ENCODE assay signal across 8 cellular contexts in genomic region chr7:142581341-142581740, GRCh38.
DNase-seq lines count a peak whose midpoint lies in the region; ATAC-seq and TF ChIP-seq lines count a peak whose summit lies in the region.

No MANE protein-coding gene starts in this region.

- no peaks in the 10 kb centered on the region for H3F3A ChIP-seq in Loucy (ENCODE audit: low read depth)

- no peak overlapping the region for H2BK15ac ChIP-seq in H9 (ENCODE audit: low read depth, low read length)

- no peaks in the 10 kb centered on the region for H3K9me3 Mint-ChIP-seq in endothelial cell (ENCODE audit: unreplicated experiment)
- H3K9me3 Mint-ChIP-seq in H9, result no peaks in the 10 kb centered on the region; a peak in 1 of 5 replicates

- H3K4ac ChIP-seq in H9 (ENCODE audit: low read depth, low read length), result no peak overlapping the region

- H2BK12ac ChIP-seq in H9 (ENCODE audit: insufficient read length, low read depth, low read length), result no peak overlapping the region

- no peak overlapping the region for H3K23ac ChIP-seq in H9 (ENCODE audit: insufficient read length, low read depth, low read length)

- H3K4me3 ChIP-seq in Loucy (ENCODE audit: low read length, poor library complexity, severe bottlenecking) (peak overlapping the region; percentile 18), cardiac fibroblast (replicated peaks in 1 of 2; ENCODE audit: low read depth in 2 of 2, low read length in 2 of 2) (no peak overlapping the region), HAP-1 (no peak overlapping the region)

- no peak overlapping the region for H4K5ac ChIP-seq in H9 (ENCODE audit: insufficient read length, low read depth, low read length)

- H3K27me3 Mint-ChIP-seq in endothelial cell (ENCODE audit: unreplicated experiment), result peaks cover 2% of the 10 kb centered on the region
- H3K27me3 Mint-ChIP-seq in H9 (ENCODE audit: low read depth), result peaks cover 2% of the 10 kb centered on the region; the same call in 1 of the 2 replicates

- H3K4me2 ChIP-seq in Loucy (ENCODE audit: low read depth, low read length, poor library complexity, severe bottlenecking) (peak overlapping the region; percentile 48), H9 (ENCODE audit: insufficient read depth, insufficient read length, low read length) (no peak overlapping the region)

- no peak overlapping the region for H2BK5ac ChIP-seq in H9 (ENCODE audit: insufficient read length, low read length)

- DNase-seq in GM13977 (ENCODE audit: low spot score) (peak; percentile 17), cardiac fibroblast (ENCODE audit: low read depth in 2 of 2) (peak; percentile 41 to 43), HAP-1 (ENCODE audit: low spot score in 2 of 2) (no peak), endothelial cell (ENCODE audit: low spot score) (no peak), DMS53 treated with DMSO at 0.1 percent for 48 hours (lab: John Stamatoyannopoulos, UW; ENCODE audit: unreplicated experiment) (no peak), H9 (no peak)

- H2BK20ac ChIP-seq in H9 (ENCODE audit: low read depth, low read length, poor library complexity, severe bottlenecking), result no peak overlapping the region

- no peak for TF ChIP-seq CTCF in GM13977 (IDR thresholded peaks at IDR 0.05; ENCODE audit: extremely low read depth, insufficient read depth, missing control alignments)
- TF ChIP-seq CTCF in Loucy (conservative IDR thresholded peaks at IDR 0.05; ENCODE audit: low read length), result no peak
- no peak for TF ChIP-seq CTCF in cardiac fibroblast (IDR thresholded peaks at IDR 0.05; ENCODE audit: low read depth, low read length)
- no peak for TF ChIP-seq CTCF in endothelial cell (IDR thresholded peaks at IDR 0.05; ENCODE audit: unreplicated experiment)
- TF ChIP-seq CTCF in H9 (conservative IDR thresholded peaks at IDR 0.05), result no peak

- in situ Hi-C loops in GM13977 (cut with MboI; ENCODE audit: low pct_unique_long_range_greater_than_20kb, low sequenced_read_pairs, unreplicated experiment), result no loop called here
- in situ Hi-C loops in HAP-1 (cut with MboI; ENCODE audit: low sequenced_read_pairs), result no loop called here

- no peak overlapping the region for H3T11ph ChIP-seq in H9 (ENCODE audit: low read length)

- H3K4me1 ChIP-seq in Loucy (ENCODE audit: insufficient read depth, low read length, poor library complexity, severe bottlenecking), result peaks cover 42% of the 10 kb centered on the region
- no peaks in the 10 kb centered on the region for H3K4me1 ChIP-seq in HAP-1
- peaks cover 5% of the 10 kb centered on the region; the same call in 1 of the 2 replicates for H3K4me1 ChIP-seq in H9 (ENCODE audit: insufficient read depth, low read length)

- H3K27me3 ChIP-seq in Loucy (ENCODE audit: insufficient read depth, low read length, poor library complexity, severe bottlenecking) (no peaks in the 10 kb centered on the region), HAP-1 (ENCODE audit: low read depth) (no peaks in the 10 kb centered on the region), H9 (ENCODE audit: insufficient read depth, low read length) (no peaks in the 10 kb centered on the region)

- H3K79me1 ChIP-seq in H9 (ENCODE audit: insufficient read depth, low read depth, low read length, poor library complexity, severe bottlenecking), result no peaks in the 10 kb centered on the region

- peak; percentile 79 for ATAC-seq in GM21717 (IDR thresholded peaks at IDR 0.05; ENCODE audit: unreplicated experiment)

- H2AK5ac ChIP-seq in H9 (ENCODE audit: insufficient read length, low read length), result no peak overlapping the region

- no peak overlapping the region for H4K8ac ChIP-seq in H9 (replicated peaks; ENCODE audit: insufficient read length, low read depth, low read length)

- no peaks in the 10 kb centered on the region for H3K9me2 ChIP-seq in Loucy (replicated peaks; ENCODE audit: low read depth, low read length)

- H3K4me3 Mint-ChIP-seq in endothelial cell (ENCODE audit: unreplicated experiment), result no peak overlapping the region
- no peak overlapping the region for H3K4me3 Mint-ChIP-seq in H9

- no peak overlapping the region for H3K56ac ChIP-seq in H9 (ENCODE audit: insufficient read length, low read depth, low read length)

- H3K27ac Mint-ChIP-seq in endothelial cell (ENCODE audit: unreplicated experiment) (no peak overlapping the region), H9 (peak overlapping the region in 1 of 3 experiments; percentile 8; a peak in 1 of 7 replicates)

- H3K9me3 ChIP-seq in Loucy (ENCODE audit: insufficient read depth, low read depth, low read length), result no peaks in the 10 kb centered on the region
- H3K9me3 ChIP-seq in HAP-1, result no peaks in the 10 kb centered on the region
- H3K9me3 ChIP-seq in H9 (ENCODE audit: control insufficient read depth, low read depth, low read length), result no peaks in the 10 kb centered on the region

- no peak overlapping the region for H2BK120ac ChIP-seq in H9 (ENCODE audit: low read depth, low read length, poor library complexity, severe bottlenecking)

- H3K9ac ChIP-seq in Loucy (ENCODE audit: low read depth, low read length, poor library complexity, severe bottlenecking) (peak overlapping the region; percentile 27), H9 (ENCODE audit: extremely low read depth, insufficient read length, low read length) (no peak overlapping the region)

- H3K36me3 ChIP-seq in Loucy (ENCODE audit: insufficient read depth, low read length) (no peaks in the 10 kb centered on the region), HAP-1 (replicated peaks) (no peaks in the 10 kb centered on the region)

- H4K20me1 ChIP-seq in Loucy (ENCODE audit: insufficient read depth, low read length, poor library complexity, severe bottlenecking) (no peaks in the 10 kb centered on the region), H9 (ENCODE audit: control insufficient read depth, insufficient read depth, insufficient read length) (no peaks in the 10 kb centered on the region)

- no peak overlapping the region for H3K14ac ChIP-seq in H9 (ENCODE audit: insufficient read depth, low read length)

- H4K91ac ChIP-seq in H9 (ENCODE audit: insufficient read length, low read depth, low read length), result no peak overlapping the region

- H3K36me3 Mint-ChIP-seq in endothelial cell (ENCODE audit: low read depth, unreplicated experiment), result no peaks in the 10 kb centered on the region
- no peaks in the 10 kb centered on the region for H3K36me3 Mint-ChIP-seq in H9 (ENCODE audit: insufficient read depth in 1 of 3, low read depth in 3 of 3)

- WGBS in H9 (ENCODE audit: extremely low coverage, insufficient read length, low lambda C conversion rate), result no CpG with 5 or more reads among the region's 4 CpGs

- no peak overlapping the region for H3K18ac ChIP-seq in H9 (ENCODE audit: insufficient read length, low read depth, low read length)

- H3K23me2 ChIP-seq in H9 (ENCODE audit: insufficient read length, low read depth, low read length, poor library complexity, severe bottlenecking), result no peaks in the 10 kb centered on the region

- H3K79me2 ChIP-seq in Loucy (ENCODE audit: insufficient read depth, low read length) (no peaks in the 10 kb centered on the region), H9 (ENCODE audit: insufficient read depth, low read length) (no peaks in the 10 kb centered on the region)

- H3K4me1 Mint-ChIP-seq in endothelial cell (ENCODE audit: unreplicated experiment), result no peaks in the 10 kb centered on the region
- peaks cover 13 to 20% of the 10 kb centered on the region in 2 experiments for H3K4me1 Mint-ChIP-seq in H9

- H2AFZ ChIP-seq in Loucy (ENCODE audit: low read length) (peak overlapping the region; percentile 68; the same call in 1 of the 2 replicates), H9 (ENCODE audit: low read length) (no peak overlapping the region)

- H3K27ac ChIP-seq in H9 (ENCODE audit: insufficient read length, low read depth, low read length), result no peak overlapping the region

Comparison
In these comparisons a context has a peak if more than half of its experiments do, and no peak if none do; other contexts are left out.
1. DNase-seq: peak in GM13977 (single experiment) and cardiac fibroblast (2 of 2); none in HAP-1 (0 of 2), endothelial cell (single experiment), DMS53 treated with DMSO at 0.1 percent for 48 hours (single experiment) and H9 (single experiment).